Comparison of ENCODE assay signal across 16 cellular contexts in genomic region chr21:41979751-41980369, GRCh38.
DNase-seq lines count a peak whose midpoint lies in the region.
"Had no signal": no experiment of that assay in that cellular context is flagged by ENCODE, and none has a peak within 500 bp of the region (broad histone marks: within the 10 kb centered on the region; RNA-seq: fewer than 3 reads in every experiment).

No MANE protein-coding gene starts in this region.

- no peak overlapping the region for H3K27ac Mint-ChIP-seq in activated T-cell treated with anti-CD3 and anti-CD28 coated beads, Interleukin-2, amount 50 U/mL, for 24 hours
- H3K27ac Mint-ChIP-seq: CD4-positive, alpha-beta T cell; H9 had no signal

- H3K27me3 Mint-ChIP-seq in activated T-cell treated with anti-CD3 and anti-CD28 coated beads, Interleukin-2, amount 50 U/mL, for 24 hours = peaks cover 5% of the 10 kb centered on the region
- H3K27me3 Mint-ChIP-seq: CD4-positive, alpha-beta T cell had no signal

- peak overlapping the region; percentile 2; the same call in 1 of the 2 replicates for H3K4me3 ChIP-seq in SK-N-MC
- H3K4me3 ChIP-seq: BLaER1 treated with 17β-estradiol and CSF1 and Interleukin-3, amounts not matched to agents 10 nM and 100 nM had no signal

- peaks cover 3% of the 10 kb centered on the region for H3K4me1 Mint-ChIP-seq in activated T-cell treated with anti-CD3 and anti-CD28 coated beads, Interleukin-2, amount 50 U/mL, for 24 hours (ENCODE audit: low read depth)
- H3K4me1 Mint-ChIP-seq: H9 had no signal

- peak overlapping the region; percentile 29; the same call in 1 of the 2 replicates for H3K27ac ChIP-seq in SK-N-MC
- peak overlapping the region; percentile 19 for H3K27ac ChIP-seq in epithelial cell of prostate
- H3K27ac ChIP-seq: BLaER1 treated with 17β-estradiol and CSF1 and Interleukin-3, amounts not matched to agents 10 nM and 100 nM had no signal

- H3K9me3 ChIP-seq in SK-N-MC (ENCODE audit: low read depth, low read length) = no peaks in the 10 kb centered on the region

- no peaks in the 10 kb centered on the region for H3K36me3 Mint-ChIP-seq in activated T-cell treated with anti-CD3 and anti-CD28 coated beads, Interleukin-2, amount 50 U/mL, for 24 hours (ENCODE audit: low read depth)

- no peak overlapping the region for H3K9ac ChIP-seq in SK-N-MC (ENCODE audit: insufficient read length)
- H3K9ac ChIP-seq: BLaER1 treated with 17β-estradiol and CSF1 and Interleukin-3, amounts not matched to agents 10 nM and 100 nM had no signal

- no peak overlapping the region for H3K4me3 Mint-ChIP-seq in activated T-cell treated with anti-CD3 and anti-CD28 coated beads, Interleukin-2, amount 50 U/mL, for 24 hours
- H3K4me3 Mint-ChIP-seq: CD4-positive, alpha-beta T cell; H9 had no signal

- DNase-seq in activated T-cell treated with anti-CD3 and anti-CD28 coated beads, Interleukin-2, amount 50 U/mL, for 24 hours = peak; percentile 9
- no peak for DNase-seq in activated T-cell treated with anti-CD3 and anti-CD28 coated beads, Interleukin-2, amount 50 U/mL, for 1 hour
- no peak for DNase-seq in SK-N-MC (ENCODE audit: low read depth, low spot score)
- no peak for DNase-seq in epithelial cell of prostate (ENCODE audit: low read depth, low spot score)
- DNase-seq in COR-L47 (lab: John Stamatoyannopoulos, UW) = no peak
- DNase-seq in HK-2 (ENCODE audit: unreplicated experiment) = no peak
- no peak for DNase-seq in anterior cingulate cortex (lab: John Stamatoyannopoulos, UW)
- DNase-seq: ACHN; CD4-positive, alpha-beta T cell; DMS153; DMS79 treated with DMSO at 0.1 percent for 48 hours; EL; GDM1; GOT3; H9 had no signal

- peaks cover 16% of the 10 kb centered on the region for H3K9me3 Mint-ChIP-seq in activated T-cell treated with anti-CD3 and anti-CD28 coated beads, Interleukin-2, amount 50 U/mL, for 24 hours

- H3K36me3 ChIP-seq in SK-N-MC (ENCODE audit: insufficient read depth, low read length) = no peaks in the 10 kb centered on the region
- H3K36me3 ChIP-seq: BLaER1 treated with 17β-estradiol and CSF1 and Interleukin-3, amounts not matched to agents 10 nM and 100 nM had no signal
